19 cellular contexts compared by ENCODE assay signal in the genomic region with DNA sequence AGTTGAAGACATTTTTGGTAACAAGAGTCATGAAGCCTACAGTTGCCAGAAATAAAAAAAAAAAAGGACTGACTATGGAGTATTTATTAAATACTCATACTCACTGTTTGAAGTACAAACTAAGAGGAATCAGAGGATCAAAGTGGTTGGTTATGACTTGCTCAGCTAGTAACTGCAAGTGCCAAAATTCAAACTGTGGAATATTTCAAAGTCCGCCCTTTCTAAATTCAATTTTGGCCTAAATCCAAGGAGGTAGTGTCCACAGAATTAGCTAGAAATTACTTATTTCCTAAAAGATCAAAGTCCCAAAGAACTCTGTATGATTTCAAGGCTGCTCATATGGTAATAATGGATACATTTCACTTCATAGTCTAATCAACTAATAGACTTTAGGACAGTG.
"Had no signal": no experiment of that assay in that cellular context is flagged by ENCODE, and none has a peak within 500 bp of the region (broad histone marks: within the 10 kb centered on the region; RNA-seq: fewer than 3 reads in every experiment).

No MANE protein-coding gene starts in this region.

- H3K27me3 Mint-ChIP-seq: activated CD4-positive, alpha-beta memory T cell treated with anti-CD3 and anti-CD28 coated beads, Interleukin-2, amount 10 ng/mL, durations not matched to agents 7 days and 5 days; activated naive CD8-positive, alpha-beta T cell treated with anti-CD3 and anti-CD28 coated beads, Interleukin-2, amount 10 ng/mL, durations not matched to agents 7 days and 5 days; progenitor cell of endocrine pancreas; stimulated activated naive CD8-positive, alpha-beta T cell treated with anti-CD3 and anti-CD28 coated beads, Interleukin-15, amount 100 ng/mL, for 72 hours; T-helper 17 cell had no signal

- H3K9me3 Mint-ChIP-seq: activated CD4-positive, alpha-beta memory T cell treated with anti-CD3 and anti-CD28 coated beads, Interleukin-2, amount 10 ng/mL, durations not matched to agents 7 days and 5 days; activated naive CD8-positive, alpha-beta T cell treated with anti-CD3 and anti-CD28 coated beads, Interleukin-2, amount 10 ng/mL, durations not matched to agents 7 days and 5 days; activated T-helper 2 cell treated with anti-CD3 and anti-CD28 coated beads, Interferon-gamma antibody, Interleukin-2, Interleukin-4, amounts not matched to agents 10 μg/mL and 5 μg/mL and 100 μg/mL, durations not matched to agents 14 hours and 24 hours and 36 hours; neural crest cell had no signal

- H3K36me3 Mint-ChIP-seq: activated naive CD8-positive, alpha-beta T cell treated with anti-CD3 and anti-CD28 coated beads, Interleukin-2, amount 10 ng/mL, durations not matched to agents 7 days and 5 days had no signal

- H3K27ac ChIP-seq: brain microvascular endothelial cell, coronary artery, thoracic aorta, upper lobe of right lung, WERI-Rb-1 had no signal

- H3K9me3 ChIP-seq: thoracic aorta, upper lobe of right lung had no signal

- H3K4me1 Mint-ChIP-seq: activated CD4-positive, alpha-beta memory T cell treated with anti-CD3 and anti-CD28 coated beads, Interleukin-2, amount 10 ng/mL, durations not matched to agents 7 days and 5 days had no signal

- H3K27ac Mint-ChIP-seq: activated CD4-positive, alpha-beta memory T cell treated with anti-CD3 and anti-CD28 coated beads, Interleukin-2, amount 10 ng/mL, durations not matched to agents 7 days and 5 days; activated naive CD8-positive, alpha-beta T cell treated with anti-CD3 and anti-CD28 coated beads, Interleukin-2, amount 10 ng/mL, durations not matched to agents 7 days and 5 days; activated T-helper 2 cell treated with anti-CD3 and anti-CD28 coated beads, Interferon-gamma antibody, Interleukin-2, Interleukin-4, amounts not matched to agents 10 μg/mL and 5 μg/mL and 100 μg/mL, durations not matched to agents 14 hours and 24 hours and 36 hours; progenitor cell of endocrine pancreas; stimulated activated naive CD8-positive, alpha-beta T cell treated with anti-CD3 and anti-CD28 coated beads, Interleukin-15, amount 100 ng/mL, for 72 hours; T-helper 17 cell had no signal

- H3K36me3 ChIP-seq: brain microvascular endothelial cell, thoracic aorta, upper lobe of right lung, WERI-Rb-1 had no signal

- H3K27me3 ChIP-seq: brain microvascular endothelial cell, upper lobe of right lung had no signal

- DNase-seq: activated CD4-positive, alpha-beta memory T cell treated with anti-CD3 and anti-CD28 coated beads, Interleukin-2, amount 10 ng/mL, durations not matched to agents 7 days and 5 days; activated naive CD4-positive, alpha-beta T cell treated with Interleukin-2 at 50 U/mL for 16 hours; activated naive CD8-positive, alpha-beta T cell treated with anti-CD3 and anti-CD28 coated beads, Interleukin-2, amount 10 ng/mL, durations not matched to agents 7 days and 5 days; activated T-cell treated with anti-CD3 and anti-CD28 coated beads, Interleukin-2, amount 50 U/mL, for 1 hour; brain microvascular endothelial cell; erythroblast; left cardiac atrium; right cardiac atrium; stimulated activated CD4-positive, alpha-beta T cell treated with anti-CD3 and anti-CD28 coated beads, Interleukin-4, amount 100 ng/mL, for 1 hour; stimulated activated naive CD8-positive, alpha-beta T cell treated with anti-CD3 and anti-CD28 coated beads, Interleukin-15, amount 100 ng/mL, for 72 hours; T-helper 17 cell; upper lobe of right lung; WERI-Rb-1 had no signal

- H3K4me3 ChIP-seq: coronary artery, smooth muscle cell, upper lobe of right lung had no signal

- ATAC-seq: left cardiac atrium; stimulated activated naive CD8-positive, alpha-beta T cell treated with anti-CD3 and anti-CD28 coated beads, Interleukin-15, amount 100 ng/mL, for 72 hours; T-helper 17 cell; upper lobe of right lung had no signal

- H3K4me3 Mint-ChIP-seq: activated CD4-positive, alpha-beta memory T cell treated with anti-CD3 and anti-CD28 coated beads, Interleukin-2, amount 10 ng/mL, durations not matched to agents 7 days and 5 days; activated naive CD8-positive, alpha-beta T cell treated with anti-CD3 and anti-CD28 coated beads, Interleukin-2, amount 10 ng/mL, durations not matched to agents 7 days and 5 days; neural crest cell; stimulated activated naive CD8-positive, alpha-beta T cell treated with anti-CD3 and anti-CD28 coated beads, Interleukin-15, amount 100 ng/mL, for 72 hours; T-helper 17 cell had no signal
